In genomic region chr14:35819591-35820540, GRCh38 we compare ENCODE assay signal across 1 cellular context.
A peak's percentile ranks its signal among the peaks of the same experiment; 100 is the strongest.
TF ChIP-seq lines count a peak whose summit lies in the region.

No MANE protein-coding gene starts in this region.

TF ChIP-seq in HepG2, 621 proteins besides CTCF, POLR2A, EP300 and RAD21 (continued from another document and continues in another):
- TF ChIP-seq CENPBD1 (CRISPR knock-in tag; IDR thresholded peaks at IDR 0.05; ENCODE audit: borderline replicate concordance, low read depth) (no peak), SSRP1 (CRISPR knock-in tag; IDR thresholded peaks at IDR 0.05) (no peak), NFKB2 (CRISPR knock-in tag; IDR thresholded peaks at IDR 0.05; ENCODE audit: borderline replicate concordance) (peak; percentile 27; the same call in 1 of the 2 replicates), MAZ (IDR thresholded peaks at IDR 0.05; ENCODE audit: borderline replicate concordance, low read depth, low read length) (no peak), MAZ (CRISPR knock-in tag; IDR thresholded peaks at IDR 0.05; ENCODE audit: low read depth) (no peak), SOX6 (IDR thresholded peaks at IDR 0.05) (no peak), SOX6 (CRISPR knock-in tag; IDR thresholded peaks at IDR 0.05) (0 out of 2 replicates have a peak, but pooled peaks have one; percentile 1), YY1 (IDR thresholded peaks at IDR 0.05; ENCODE audit: insufficient read depth, insufficient replicate concordance, low read depth, low read length) (no peak), ZKSCAN5 (CRISPR knock-in tag; IDR thresholded peaks at IDR 0.05) (no peak), TP53 (CRISPR knock-in tag; conservative IDR thresholded peaks at IDR 0.05) (no peak), FOXJ3 (CRISPR knock-in tag; IDR thresholded peaks at IDR 0.05; ENCODE audit: borderline replicate concordance) (no peak), ZNF773 (CRISPR knock-in tag; IDR thresholded peaks at IDR 0.05; ENCODE audit: borderline replicate concordance) (no peak), ZNF674 (CRISPR knock-in tag; IDR thresholded peaks at IDR 0.05; ENCODE audit: low read depth) (no peak), CENPT (CRISPR knock-in tag; IDR thresholded peaks at IDR 0.05; ENCODE audit: low read depth) (no peak), HMGXB3 (CRISPR knock-in tag; IDR thresholded peaks at IDR 0.05; ENCODE audit: borderline replicate concordance) (no peak), GZF1 (CRISPR knock-in tag; IDR thresholded peaks at IDR 0.05) (no peak), RFX5 (IDR thresholded peaks at IDR 0.05; ENCODE audit: low read depth, low read length) (no peak), TFE3 (CRISPR knock-in tag; IDR thresholded peaks at IDR 0.05) (no peak), KLF13 (CRISPR knock-in tag; IDR thresholded peaks at IDR 0.05) (no peak), ZBTB33 (CRISPR knock-in tag; IDR thresholded peaks at IDR 0.05) (0 out of 2 replicates have a peak, but pooled peaks have one; percentile 29), ATF2 (CRISPR knock-in tag; IDR thresholded peaks at IDR 0.05) (no peak), RNF219 (CRISPR knock-in tag; IDR thresholded peaks at IDR 0.05) (no peak), MTA3 (CRISPR knock-in tag; IDR thresholded peaks at IDR 0.05) (no peak), PAX8 (CRISPR knock-in tag; IDR thresholded peaks at IDR 0.05; ENCODE audit: borderline replicate concordance) (no peak), ZNF777 (CRISPR knock-in tag; IDR thresholded peaks at IDR 0.05) (no peak), FOXK2 (IDR thresholded peaks at IDR 0.05) (no peak), FOXA1 (IDR thresholded peaks at IDR 0.05) (no peak), FOXA1 (CRISPR knock-in tag; IDR thresholded peaks at IDR 0.05) (no peak), FIP1L1 (IDR thresholded peaks at IDR 0.05; ENCODE audit: borderline replicate concordance, insufficient read depth, low read depth, low read length) (no peak), ZGPAT (CRISPR knock-in tag; IDR thresholded peaks at IDR 0.05) (no peak), THAP8 (CRISPR knock-in tag; IDR thresholded peaks at IDR 0.05; ENCODE audit: borderline replicate concordance) (no peak), HOXA3 (CRISPR knock-in tag; IDR thresholded peaks at IDR 0.05) (peak; percentile 27; the same call in 1 of the 2 replicates), ZNF136 (CRISPR knock-in tag; IDR thresholded peaks at IDR 0.05; ENCODE audit: low read depth) (no peak), NCOA2 (CRISPR knock-in tag; IDR thresholded peaks at IDR 0.05) (no peak), ZNF451 (CRISPR knock-in tag; IDR thresholded peaks at IDR 0.05) (no peak), TIGD3 (CRISPR knock-in tag; IDR thresholded peaks at IDR 0.05; ENCODE audit: borderline replicate concordance) (no peak), ZNF280B (CRISPR knock-in tag; IDR thresholded peaks at IDR 0.05; ENCODE audit: borderline replicate concordance) (no peak), ZNF205 (CRISPR knock-in tag; IDR thresholded peaks at IDR 0.05) (no peak), GABPB1 (CRISPR knock-in tag; IDR thresholded peaks at IDR 0.05) (no peak; the same call in 1 of the 2 replicates), TAF1 (CRISPR knock-in tag; IDR thresholded peaks at IDR 0.05) (no peak), RXRA (CRISPR knock-in tag; IDR thresholded peaks at IDR 0.05) (no peak), ZNF138 (CRISPR knock-in tag; IDR thresholded peaks at IDR 0.05; ENCODE audit: low read depth) (peak; percentile 55; the same call in 1 of the 2 replicates), ZNF577 (CRISPR knock-in tag; IDR thresholded peaks at IDR 0.05; ENCODE audit: borderline replicate concordance, low read depth) (no peak), ZNF337 (CRISPR knock-in tag; IDR thresholded peaks at IDR 0.05; ENCODE audit: borderline replicate concordance, low read depth) (no peak), CERS6 (CRISPR knock-in tag; IDR thresholded peaks at IDR 0.05) (0 out of 2 replicates have a peak, but pooled peaks have one; percentile 5)
